Comparison of ENCODE assay signal across 11 cellular contexts in the genomic region with DNA sequence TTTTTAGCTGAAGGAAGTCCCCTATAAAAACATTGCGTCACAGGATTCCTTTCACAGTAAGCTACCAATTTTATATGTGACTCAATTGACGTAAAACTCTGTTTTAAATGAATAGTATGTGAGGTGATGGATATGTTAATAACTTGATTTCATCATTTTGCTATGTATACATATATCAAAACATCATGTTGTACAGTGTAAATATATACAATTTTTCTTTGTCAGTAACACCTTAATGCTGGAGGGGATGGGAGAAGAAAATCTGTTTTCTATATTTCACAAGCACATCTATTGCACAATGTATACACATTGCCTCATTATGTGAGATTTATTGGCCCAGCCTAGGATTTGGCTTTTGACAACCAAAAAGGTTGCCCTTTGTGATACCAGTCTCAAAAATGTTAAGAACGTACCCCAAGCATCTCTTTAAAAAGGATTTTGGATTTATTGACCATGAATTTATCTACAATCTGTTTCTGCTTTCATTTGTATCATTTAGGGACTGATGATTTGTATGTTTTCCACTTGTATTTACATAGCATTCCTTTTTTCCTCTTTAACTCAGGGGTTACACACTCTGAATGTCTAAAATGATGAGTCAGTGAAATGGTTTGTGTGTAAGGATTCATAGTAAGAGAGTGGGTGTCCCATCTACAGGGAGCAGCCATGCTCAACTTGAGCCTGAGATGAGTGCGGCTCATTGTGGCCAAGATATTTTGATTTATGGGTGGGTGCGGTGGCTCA.
DNase-seq lines count a peak whose midpoint lies in the region; ATAC-seq and TF ChIP-seq lines count a peak whose summit lies in the region.
"Had no signal": no experiment of that assay in that cellular context is flagged by ENCODE, and none has a peak within 500 bp of the region (broad histone marks: within the 10 kb centered on the region; RNA-seq: fewer than 3 reads in every experiment).

No MANE protein-coding gene starts in this region.

- H3K27ac Mint-ChIP-seq in activated naive CD4-positive, alpha-beta T cell treated with anti-CD3 and anti-CD28 coated beads, Interleukin-2, amount 10 ng/mL, durations not matched to agents 7 days and 5 days: peak overlapping the region; percentile 79

- H3K4me3 ChIP-seq in RWPE2 (ENCODE audit: severe bottlenecking) (no peak overlapping the region), tibial artery (no peak overlapping the region), WERI-Rb-1 (ENCODE audit: low read depth, low read length) (no peak overlapping the region)

- H3K27me3 Mint-ChIP-seq in activated naive CD4-positive, alpha-beta T cell treated with anti-CD3 and anti-CD28 coated beads, Interleukin-2, amount 10 ng/mL, durations not matched to agents 7 days and 5 days: no peaks in the 10 kb centered on the region

- H3K27me3 ChIP-seq in RWPE2 (ENCODE audit: insufficient read depth, poor library complexity, severe bottlenecking) (no peaks in the 10 kb centered on the region), tibial artery (no peaks in the 10 kb centered on the region), WERI-Rb-1 (ENCODE audit: insufficient read depth, low read depth, severe bottlenecking) (no peaks in the 10 kb centered on the region)

- peaks cover 66% of the 10 kb centered on the region for H3K36me3 Mint-ChIP-seq in activated naive CD4-positive, alpha-beta T cell treated with anti-CD3 and anti-CD28 coated beads, Interleukin-2, amount 10 ng/mL, durations not matched to agents 7 days and 5 days

- H3K4me3 Mint-ChIP-seq in activated naive CD4-positive, alpha-beta T cell treated with anti-CD3 and anti-CD28 coated beads, Interleukin-2, amount 10 ng/mL, durations not matched to agents 7 days and 5 days: no peak overlapping the region
- H3K4me3 Mint-ChIP-seq: neural crest cell had no signal

- no peak for DNase-seq in activated naive CD4-positive, alpha-beta T cell treated with anti-CD3 and anti-CD28 coated beads, Interleukin-2, amount 10 ng/mL, durations not matched to agents 7 days and 5 days
- DNase-seq in activated naive CD4-positive, alpha-beta T cell treated with anti-CD3 and anti-CD28 coated beads, Interleukin-2, amount 50 U/mL, for 16 hours: no peak
- DNase-seq in RWPE2 (ENCODE audit: low spot score) (no peak), fibroblast of gingiva (ENCODE audit: low read depth) (peak; percentile 75), tibial artery (no peak), occipital lobe (lab: John Stamatoyannopoulos, UW) (no peak), WERI-Rb-1 (no peak), globus pallidus (ENCODE audit: low spot score) (no peak)
- DNase-seq: Calu3, NCI-H2029 treated with DMSO at 0.1 percent for 48 hours had no signal

- CTCF ChIA-PET in activated naive CD4-positive, alpha-beta T cell treated with anti-CD3 and anti-CD28 coated beads, Interleukin-2, amount 10 ng/mL, durations not matched to agents 7 days and 5 days (lab: Charles Lee): interaction anchor here (1.1 kb wide), 1 partner anchor 31 kb away, joined by 3 read pairs; no protein-coding TSS in a partner anchor

- H3K4me1 ChIP-seq in RWPE2 (ENCODE audit: insufficient read depth, poor library complexity, severe bottlenecking) (peaks cover 33% of the 10 kb centered on the region), tibial artery (peaks cover 0 to 98% (median 51%) of the 10 kb centered on the region in 4 donors)

- peaks cover 70% of the 10 kb centered on the region for H3K4me1 Mint-ChIP-seq in activated naive CD4-positive, alpha-beta T cell treated with anti-CD3 and anti-CD28 coated beads, Interleukin-2, amount 10 ng/mL, durations not matched to agents 7 days and 5 days

- no peaks in the 10 kb centered on the region for H3K9me3 Mint-ChIP-seq in activated naive CD4-positive, alpha-beta T cell treated with anti-CD3 and anti-CD28 coated beads, Interleukin-2, amount 10 ng/mL, durations not matched to agents 7 days and 5 days
- H3K9me3 Mint-ChIP-seq: neural crest cell had no signal

- peaks cover 13% of the 10 kb centered on the region for H3K36me3 ChIP-seq in RWPE2 (ENCODE audit: low read depth)
- no peaks in the 10 kb centered on the region for H3K36me3 ChIP-seq in tibial artery
- no peaks in the 10 kb centered on the region for H3K36me3 ChIP-seq in WERI-Rb-1

- no peak for TF ChIP-seq CTCF in RWPE2 (IDR thresholded peaks at IDR 0.05; ENCODE audit: poor library complexity, severe bottlenecking)
- TF ChIP-seq CTCF in tibial artery (IDR thresholded peaks at IDR 0.05): no peak
- no peak for TF ChIP-seq CTCF in WERI-Rb-1 (IDR thresholded peaks at IDR 0.05; ENCODE audit: low read depth, low read length)

- intact Hi-C loops in tibial artery (cut with DNase I; ENCODE audit: low total_unique reads): no loop called here

- H3K27ac ChIP-seq in RWPE2 (ENCODE audit: poor library complexity, severe bottlenecking) (peak overlapping the region; percentile 64), tibial artery (peak overlapping the region; percentile 59 to 76), WERI-Rb-1 (no peak overlapping the region)

- no peaks in the 10 kb centered on the region for H3K9me3 ChIP-seq in RWPE2 (ENCODE audit: severe bottlenecking)
- no peaks in the 10 kb centered on the region for H3K9me3 ChIP-seq in tibial artery
- no peaks in the 10 kb centered on the region for H3K9me3 ChIP-seq in WERI-Rb-1 (ENCODE audit: severe bottlenecking)

- peak; percentile 91 for ATAC-seq in RWPE2 (ENCODE audit: low read depth)
